Comparison of ENCODE assay signal across 14 cellular contexts in the genomic region with DNA sequence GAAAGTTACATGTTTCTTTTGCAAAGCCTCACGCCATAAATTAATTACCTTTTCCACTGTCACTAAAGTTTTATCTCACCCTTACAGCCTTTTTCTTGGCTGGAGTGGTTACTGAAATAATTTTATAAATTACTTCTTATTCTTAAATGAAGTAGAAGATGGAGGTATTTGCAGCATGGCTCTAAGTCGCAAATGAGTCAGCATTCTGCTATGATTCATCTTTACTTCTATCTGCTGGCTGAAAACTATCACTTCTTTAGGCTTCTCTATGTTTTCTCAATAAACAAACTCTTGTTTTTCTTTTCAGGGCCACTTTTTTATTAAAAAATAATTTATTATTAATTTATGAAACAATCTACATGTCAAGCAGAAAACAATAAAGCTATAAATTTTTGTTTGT.
"Had no signal": no experiment of that assay in that cellular context is flagged by ENCODE, and none has a peak within 500 bp of the region (broad histone marks: within the 10 kb centered on the region; RNA-seq: fewer than 3 reads in every experiment).

No MANE protein-coding gene starts in this region.

- H3K9me3 ChIP-seq: psoas muscle, right lobe of liver, spleen, tibial nerve had no signal

- H3K4me1 ChIP-seq: psoas muscle, right lobe of liver, spleen had no signal

- H3K4me1 Mint-ChIP-seq: activated B cell treated with CpG ODN at 0.5 μM for 24 hours had no signal

- H3K27ac Mint-ChIP-seq: activated B cell treated with CpG ODN at 0.5 μM for 24 hours; memory B cell; stimulated activated naive B cell treated with anti-CD40 and anti-IgM and Interleukin-4, amounts not matched to agents 10 μg/mL and 1 μg/mL and 100 μg/mL, for 72 hours had no signal

- DNase-seq: activated B cell treated with CpG ODN at 0.5 μM for 24 hours; activated naive CD4-positive, alpha-beta T cell treated with anti-CD3 and anti-CD28 coated beads, Interleukin-2, amount 50 U/mL, for 16 hours; activated T-cell treated with anti-CD3 and anti-CD28 coated beads, Interleukin-2, amount 50 U/mL, for 1 hour; caudate nucleus; effector CD8-positive, alpha-beta T cell; psoas muscle; right lobe of liver; spleen; stimulated activated CD4-positive, alpha-beta T cell treated with anti-CD3 and anti-CD28 coated beads, Interleukin-2, amount 100 ng/mL, for 24 hours; stimulated activated naive B cell treated with anti-CD40 and anti-IgM and Interleukin-4, amounts not matched to agents 10 μg/mL and 1 μg/mL and 100 μg/mL, for 72 hours had no signal

- FAIRE-seq: islet of Langerhans had no signal

- H3K36me3 ChIP-seq: right lobe of liver, spleen, tibial nerve had no signal

- H3K4me3 Mint-ChIP-seq: activated B cell treated with CpG ODN at 0.5 μM for 24 hours; memory B cell; stimulated activated naive B cell treated with anti-CD40 and anti-IgM and Interleukin-4, amounts not matched to agents 10 μg/mL and 1 μg/mL and 100 μg/mL, for 72 hours had no signal

- H3K9me3 Mint-ChIP-seq: activated B cell treated with CpG ODN at 0.5 μM for 24 hours; stimulated activated naive B cell treated with anti-CD40 and anti-IgM and Interleukin-4, amounts not matched to agents 10 μg/mL and 1 μg/mL and 100 μg/mL, for 72 hours had no signal

- H3K27me3 ChIP-seq: right lobe of liver, tibial nerve had no signal

- H3K27ac ChIP-seq: coronary artery, psoas muscle, right lobe of liver, spleen, tibial nerve had no signal

- H3K4me3 ChIP-seq: coronary artery, psoas muscle, right lobe of liver, spleen, tibial nerve had no signal

- H3K36me3 Mint-ChIP-seq: memory B cell; stimulated activated naive B cell treated with anti-CD40 and anti-IgM and Interleukin-4, amounts not matched to agents 10 μg/mL and 1 μg/mL and 100 μg/mL, for 72 hours had no signal
